10 cellular contexts compared by ENCODE assay signal in genomic region chr1:227428803-227429202, GRCh38.
DNase-seq lines count a peak whose midpoint lies in the region; ATAC-seq and TF ChIP-seq lines count a peak whose summit lies in the region.
"Had no signal": no experiment of that assay in that cellular context is flagged by ENCODE, and none has a peak within 500 bp of the region (broad histone marks: within the 10 kb centered on the region; RNA-seq: fewer than 3 reads in every experiment).

No MANE protein-coding gene starts in this region.

- H3K27me3 Mint-ChIP-seq in GM23338 (ENCODE audit: insufficient read depth, low read depth, poor library complexity): peaks cover 13% of the 10 kb centered on the region

- H3K9me3 ChIP-seq in SJSA1 (replicated peaks) (no peaks in the 10 kb centered on the region), sigmoid colon (no peaks in the 10 kb centered on the region)

- H3K4me1 ChIP-seq in GM23338 (ENCODE audit: insufficient read depth): peaks cover 14% of the 10 kb centered on the region; the same call in 1 of the 2 replicates
- peaks cover 49% of the 10 kb centered on the region for H3K4me1 ChIP-seq in SJSA1 (replicated peaks)
- peaks cover 0 to 66% (median 57%) of the 10 kb centered on the region in 4 donors for H3K4me1 ChIP-seq in sigmoid colon

- TF ChIP-seq CTCF in GM23338 (conservative IDR thresholded peaks at IDR 0.05; ENCODE audit: low read depth in 2 of 2) (no peak), sigmoid colon (IDR thresholded peaks at IDR 0.05) (no peak), omental fat pad (IDR thresholded peaks at IDR 0.05) (no peak)

- H3K27me3 ChIP-seq in GM23338 (ENCODE audit: insufficient read depth) (no peaks in the 10 kb centered on the region), SJSA1 (replicated peaks) (no peaks in the 10 kb centered on the region), sigmoid colon (no peaks in the 10 kb centered on the region)

- no peaks in the 10 kb centered on the region for H3K9me2 ChIP-seq in GM23338 (ENCODE audit: insufficient read depth)

- no peak for TF ChIP-seq EP300 in sigmoid colon (IDR thresholded peaks at IDR 0.05)

- no peak overlapping the region for H3K4me3 ChIP-seq in GM23338
- H3K4me3 ChIP-seq in SJSA1: no peak overlapping the region
- no peak overlapping the region for H3K4me3 ChIP-seq in sigmoid colon

- H3K27ac ChIP-seq in GM23338 (ENCODE audit: low read depth) (no peak overlapping the region), SJSA1 (peak overlapping the region; percentile 59; the same call in 1 of the 2 replicates), sigmoid colon (peak overlapping the region; percentile 24 to 76 (median 70))

- H4K20me1 ChIP-seq in GM23338 (replicated peaks; ENCODE audit: insufficient read depth): no peaks in the 10 kb centered on the region

- H3K9me3 Mint-ChIP-seq in GM23338: no peaks in the 10 kb centered on the region; the same call in 2 of the 3 replicates
- H3K9me3 Mint-ChIP-seq: activated B cell treated with CpG ODN at 0.5 μM for 24 hours had no signal

- H2AFZ ChIP-seq in GM23338: peak overlapping the region; percentile 76

- no peaks in the 10 kb centered on the region; the same call in 2 of the 3 replicates for H3K36me3 Mint-ChIP-seq in GM23338 (ENCODE audit: low read depth)

- no peak for ATAC-seq in GM23338
- ATAC-seq in left cardiac atrium: peak; percentile 21 to 51
- no peak for ATAC-seq in omental fat pad (ENCODE audit: low FRiP score)
- no peak for ATAC-seq in GM21619 (IDR thresholded peaks at IDR 0.05; ENCODE audit: unreplicated experiment)

- intact Hi-C loops in left cardiac atrium (cut with DNase I): loop anchor here in 1 of 2 donors (10.0 kb wide), 1 partner anchor 64 kb away; no protein-coding TSS in a partner anchor
- intact Hi-C loops in sigmoid colon (cut with DNase I): loop anchor here (2.0 kb wide), 1 partner anchor 110 kb away; the partner anchor contains the start of gene CDC42BPA

- DNase-seq in GM23338 (ENCODE audit: low spot score) (peak; percentile 6), SJSA1 (ENCODE audit: low read depth in 1 of 2, low spot score in 2 of 2) (peak; percentile 68 to 73), left cardiac atrium (no peak), sigmoid colon (no peak), omental fat pad (ENCODE audit: low spot score) (no peak), GM19240 (ENCODE audit: insufficient read length, low spot score) (no peak), KG1 (lab: John Stamatoyannopoulos, UW) (no peak)
- DNase-seq: activated B cell treated with CpG ODN at 0.5 μM for 24 hours, NCI-H526 treated with DMSO at 0.1 percent for 48 hours had no signal

- no peak overlapping the region for H3K4me2 ChIP-seq in GM23338

- peaks cover 13% of the 10 kb centered on the region for H3K4me1 Mint-ChIP-seq in GM23338
- H3K4me1 Mint-ChIP-seq: activated B cell treated with CpG ODN at 0.5 μM for 24 hours had no signal

- no peaks in the 10 kb centered on the region for H3F3A ChIP-seq in GM23338 (replicated peaks; ENCODE audit: low read depth)

- H3K4me3 Mint-ChIP-seq in GM23338: no peak overlapping the region
- H3K4me3 Mint-ChIP-seq: activated B cell treated with CpG ODN at 0.5 μM for 24 hours had no signal

- H3K79me2 ChIP-seq in GM23338 (replicated peaks; ENCODE audit: insufficient read depth): no peaks in the 10 kb centered on the region

- TF ChIP-seq POLR2A in sigmoid colon (IDR thresholded peaks at IDR 0.05): no peak

- no peaks in the 10 kb centered on the region for H3K36me3 ChIP-seq in GM23338 (ENCODE audit: insufficient read depth)
- no peaks in the 10 kb centered on the region for H3K36me3 ChIP-seq in SJSA1
- H3K36me3 ChIP-seq in sigmoid colon: no peaks in the 10 kb centered on the region

- 5 to 18% methylated on average over 4 of the region's 4 CpGs for WGBS in sigmoid colon, 2 donors

- H3K27ac Mint-ChIP-seq in GM23338: no peak overlapping the region
- H3K27ac Mint-ChIP-seq: activated B cell treated with CpG ODN at 0.5 μM for 24 hours had no signal

TF ChIP-seq in GM23338, 12 proteins besides CTCF, POLR2A, EP300 and RAD21:
- TF ChIP-seq STAT1 (IDR thresholded peaks at IDR 0.05; ENCODE audit: unreplicated experiment): no peak
- TF ChIP-seq JUNB (IDR thresholded peaks at IDR 0.05; ENCODE audit: unreplicated experiment): no peak
- TF ChIP-seq NANOG (IDR thresholded peaks at IDR 0.05; ENCODE audit: borderline replicate concordance): no peak

Comparison
In these comparisons a context has a peak if more than half of its experiments do, and no peak if none do; other contexts are left out.
1. ATAC-seq: peak in left cardiac atrium (2 of 2); none in GM23338 (single experiment), omental fat pad (single experiment) and GM21619 (single experiment).
2. DNase-seq: peak in GM23338 (single experiment) and SJSA1 (2 of 2); none in left cardiac atrium (single experiment), sigmoid colon (single experiment), omental fat pad (single experiment), GM19240 (single experiment) and KG1 (single experiment).